ENCODE assay signal across 8 cellular contexts in genomic region chr3:44685128-44685800, GRCh38.
A peak's percentile ranks its signal among the peaks of the same experiment; 100 is the strongest.
DNase-seq lines count a peak whose midpoint lies in the region; ATAC-seq and TF ChIP-seq lines count a peak whose summit lies in the region.

No MANE protein-coding gene starts in this region.

- H3K4me3 ChIP-seq in BLaER1 (peak overlapping the region; percentile 28; the same call in 1 of the 2 replicates), WI38 (ENCODE audit: low read depth, low read length) (peak overlapping the region; percentile 68)

- H4K20me1 ChIP-seq in BLaER1, result no peaks in the 10 kb centered on the region

- H3K27me3 ChIP-seq in BLaER1, result peaks cover 28% of the 10 kb centered on the region

- H3K4me1 ChIP-seq in BLaER1, result no peaks in the 10 kb centered on the region

- no peak overlapping the region for H3K27ac ChIP-seq in BLaER1

- peak; percentile 88 for DNase-seq in NAMALWA (ENCODE audit: low spot score)
- peak; percentile 66 to 70 for DNase-seq in cerebellar nuclear complex (lab: John Stamatoyannopoulos, UW)
- DNase-seq in inferior parietal cortex (ENCODE audit: extremely low spot score), result peak; percentile 65
- DNase-seq in smooth muscle cell of the brain vasculature (ENCODE audit: low read depth, low spot score), result peak; percentile 35
- no peak for DNase-seq in ACHN

- in situ Hi-C loops in ACHN (cut with HindIII; ENCODE audit: low pct_ligation_motif_present, low pct_unique_long_range_greater_than_20kb, low sequenced_read_pairs), result no loop called here

- H3K9me3 ChIP-seq in BLaER1, result peaks cover 58% of the 10 kb centered on the region

- peak; percentile 76 for ATAC-seq in GM19452 (IDR thresholded peaks at IDR 0.05; ENCODE audit: unreplicated experiment)

- no peak overlapping the region for H3K9ac ChIP-seq in BLaER1

- H3K4me2 ChIP-seq in BLaER1, result no peak overlapping the region

- no peak for TF ChIP-seq CTCF in WI38 (IDR thresholded peaks at IDR 0.05; ENCODE audit: low read depth, low read length)

- H3K36me3 ChIP-seq in BLaER1, result no peaks in the 10 kb centered on the region
